In genomic region chr10:117134084-117135025, GRCh38 we compare ENCODE assay signal across 13 cellular contexts. TPM values are rescaled to one million over a fixed set of nuclear protein-coding genes. Genes with fewer than 3 reads are reported as not detected.
A peak's percentile ranks its signal among the peaks of the same experiment; 100 is the strongest.
DNase-seq lines count a peak whose midpoint lies in the region; ATAC-seq, FAIRE-seq and TF ChIP-seq lines count a peak whose summit lies in the region.
"Had no signal": no experiment of that assay in that cellular context is flagged by ENCODE, and none has a peak within 500 bp of the region (broad histone marks: within the 10 kb centered on the region; RNA-seq: fewer than 3 reads in every experiment).

No MANE protein-coding gene starts in this region.

- no peak for FAIRE-seq in keratinocyte (lab: Jason Lieb, UNC)

- H3K79me2 ChIP-seq in keratinocyte (ENCODE audit: control insufficient read depth, insufficient read depth, low read length): no peaks in the 10 kb centered on the region

- H3K9me3 ChIP-seq in keratinocyte (ENCODE audit: control insufficient read depth, low read depth, low read length) (peaks cover 4% of the 10 kb centered on the region), stomach (no peaks in the 10 kb centered on the region)

- H3K4me1 ChIP-seq in keratinocyte (ENCODE audit: control insufficient read depth, extremely low read depth, insufficient read depth, low read length) (peaks cover 2% of the 10 kb centered on the region), stomach (peaks cover 27 to 67% (median 49%) of the 10 kb centered on the region in 4 donors)

- TF ChIP-seq POLR2A in stomach (IDR thresholded peaks at IDR 0.05): no peak

- H4K20me1 ChIP-seq in keratinocyte (ENCODE audit: control insufficient read depth, extremely low read depth, insufficient read depth, low read length): no peaks in the 10 kb centered on the region

- no peak overlapping the region for H3K27ac Mint-ChIP-seq in activated naive CD8-positive, alpha-beta T cell
- no peak overlapping the region for H3K27ac Mint-ChIP-seq in activated naive CD8-positive, alpha-beta T cell treated with anti-CD3 and anti-CD28 coated beads for 36 hours

- no peaks in the 10 kb centered on the region for H3K36me3 Mint-ChIP-seq in activated naive CD8-positive, alpha-beta T cell
- H3K36me3 Mint-ChIP-seq in activated naive CD8-positive, alpha-beta T cell treated with anti-CD3 and anti-CD28 coated beads for 36 hours: peaks cover 3% of the 10 kb centered on the region

- H3K9ac ChIP-seq in keratinocyte (ENCODE audit: control insufficient read depth, extremely low read depth, insufficient read depth, low read length): no peak overlapping the region

- DNase-seq in activated naive CD8-positive, alpha-beta T cell treated with anti-CD3 and anti-CD28 coated beads for 36 hours: no peak
- DNase-seq in astrocyte of the hippocampus (ENCODE audit: low read depth, low spot score) (peak; percentile 63), keratinocyte (ENCODE audit: low read depth, low spot score) (peak; percentile 21), stomach (no peak), EL (no peak)
- no peak for DNase-seq in stimulated activated CD4-positive, alpha-beta T cell treated with anti-CD3 and anti-CD28 coated beads, Interleukin-4, amount 100 ng/mL, for 1 hour
- DNase-seq: activated CD4-positive, CD25-positive, alpha-beta regulatory T cell treated with anti-CD3 and anti-CD28 coated beads, Interleukin-2, amount 50 U/mL, for 72 hours; cerebellar nuclear complex; KBM-7 had no signal

- peak overlapping the region; percentile 30 for H2AFZ ChIP-seq in keratinocyte (ENCODE audit: control insufficient read depth, low read length)

- H3K9me3 Mint-ChIP-seq in activated naive CD8-positive, alpha-beta T cell (ENCODE audit: low read depth): no peaks in the 10 kb centered on the region
- H3K9me3 Mint-ChIP-seq in activated naive CD8-positive, alpha-beta T cell treated with anti-CD3 and anti-CD28 coated beads for 36 hours: no peaks in the 10 kb centered on the region

- no peaks in the 10 kb centered on the region for H3K9me1 ChIP-seq in keratinocyte (ENCODE audit: control insufficient read depth, extremely low read depth, insufficient read depth, low read length)

- TF ChIP-seq CTCF in keratinocyte (optimal IDR thresholded peaks at IDR 0.05 in 1 of 3, IDR thresholded peaks at IDR 0.05 in 1 of 3, conservative IDR thresholded peaks at IDR 0.05 in 1 of 3; ENCODE audit: extremely low read depth in 1 of 3, insufficient read depth in 2 of 3, low read length in 3 of 3) (peak in 1 of 3 experiments; percentile 5), stomach (IDR thresholded peaks at IDR 0.05) (no peak)

- H3K36me3 ChIP-seq in keratinocyte (ENCODE audit: control insufficient read depth in 2 of 2, extremely low read depth in 1 of 2, insufficient read depth in 2 of 2, low read length in 2 of 2): no peaks in the 10 kb centered on the region
- no peaks in the 10 kb centered on the region for H3K36me3 ChIP-seq in stomach

- 6 to 23% (median 11%) methylated on average over 34 to 98 of the region's 98 CpGs for WGBS in stomach, 5 donors

- no peak for TF ChIP-seq EP300 in stomach (IDR thresholded peaks at IDR 0.05)

- no peak for ATAC-seq in HG03520 (IDR thresholded peaks at IDR 0.05; ENCODE audit: unreplicated experiment)

- peak overlapping the region in 2 of 3 experiments; percentile 13 to 24 for H3K4me3 ChIP-seq in keratinocyte (ENCODE audit: control insufficient read depth in 2 of 3, extremely low read depth in 1 of 3, insufficient read depth in 2 of 3, low read depth in 1 of 3, low read length in 3 of 3)
- H3K4me3 ChIP-seq in stomach: peak overlapping the region in 3 of 4 donors; percentile 4 to 29 (median 26)

- dilution Hi-C loops in keratinocyte (cut with MboI; ENCODE audit: extremely low pct_ligation_motif_present, low sequenced_read_pairs): no loop called here

- H3K4me3 Mint-ChIP-seq in activated naive CD8-positive, alpha-beta T cell: peak overlapping the region; percentile 76
- no peak overlapping the region for H3K4me3 Mint-ChIP-seq in activated naive CD8-positive, alpha-beta T cell treated with anti-CD3 and anti-CD28 coated beads for 36 hours

- peaks cover 52% of the 10 kb centered on the region for H3K27me3 Mint-ChIP-seq in activated naive CD8-positive, alpha-beta T cell
- H3K27me3 Mint-ChIP-seq in activated naive CD8-positive, alpha-beta T cell treated with anti-CD3 and anti-CD28 coated beads for 36 hours: peaks cover 91% of the 10 kb centered on the region

- H3K27ac ChIP-seq in keratinocyte (ENCODE audit: control insufficient read depth, insufficient read depth, low read length) (no peak overlapping the region), stomach (no peak overlapping the region)
- H3K27ac ChIP-seq: C4-2B had no signal

- peak overlapping the region; percentile 32 for H3K4me2 ChIP-seq in keratinocyte (ENCODE audit: control insufficient read depth, extremely low read depth, insufficient read depth, low read depth, low read length)

- H3K4me1 Mint-ChIP-seq in activated naive CD8-positive, alpha-beta T cell (ENCODE audit: low read depth): peaks cover 49% of the 10 kb centered on the region
- peaks cover 27% of the 10 kb centered on the region for H3K4me1 Mint-ChIP-seq in activated naive CD8-positive, alpha-beta T cell treated with anti-CD3 and anti-CD28 coated beads for 36 hours

- peaks cover 95% of the 10 kb centered on the region for H3K27me3 ChIP-seq in keratinocyte (ENCODE audit: control insufficient read depth, extremely low read depth, insufficient read depth, low read length)
- H3K27me3 ChIP-seq in stomach: peaks cover 42 to 100% (median 95%) of the 10 kb centered on the region in 3 donors

- intact Hi-C loops in stomach (cut with DNase I; ENCODE audit: low total_unique reads): no loop called here

RNA-seq across cellular contexts. Expression of gene VAX1, which starts 3.7 kb away (rescaled TPM):
- not detected for total RNA-seq in activated naive CD8-positive, alpha-beta T cell treated with anti-CD3 and anti-CD28 coated beads for 36 hours
- 0.03 to 0.04 TPM in 2 of 3 replicates, not detected in the other for polyA plus RNA-seq in keratinocyte
- polyA plus RNA-seq in keratinocyte (2011; ENCODE audit: low read depth): not detected
- 0.04 TPM in 1 of 2 replicates, not detected in the other for polyA plus RNA-seq in keratinocyte (2011; cell fraction: cytosol; rRNA removed)
- polyA plus RNA-seq in keratinocyte (2011; cell fraction: nucleus; rRNA removed): not detected in 2 replicates
- polyA plus RNA-seq in keratinocyte (2012; ENCODE audit: low replicate concordance): 0.06 TPM in 1 of 2 replicates, not detected in the other
- not detected in 3 replicates for polyA minus RNA-seq in keratinocyte
- polyA minus RNA-seq in keratinocyte (2011; cell fraction: cytosol; rRNA and poly(A)+ RNA removed): not detected
- not detected in 2 replicates for polyA minus RNA-seq in keratinocyte (2011; cell fraction: nucleus; rRNA and poly(A)+ RNA removed)
- total RNA-seq in stomach: not detected
- polyA plus RNA-seq in stomach: not detected
- total RNA-seq: subcutaneous adipose tissue had no signal

Comparison
In these comparisons a context has a peak if more than half of its experiments do, and no peak if none do; other contexts are left out.
1. DNase-seq: peak in astrocyte of the hippocampus (single experiment) and keratinocyte (single experiment); none in activated naive CD8-positive, alpha-beta T cell treated with anti-CD3 and anti-CD28 coated beads for 36 hours (single experiment), stomach (single experiment), EL (single experiment) and stimulated activated CD4-positive, alpha-beta T cell treated with anti-CD3 and anti-CD28 coated beads, Interleukin-4, amount 100 ng/mL, for 1 hour (single experiment).